Comparison of ENCODE assay signal across 8 cellular contexts in genomic region chr12:30989754-30990153, GRCh38.
DNase-seq lines count a peak whose midpoint lies in the region; ATAC-seq and TF ChIP-seq lines count a peak whose summit lies in the region.

No MANE protein-coding gene starts in this region.

- intact Hi-C loops in left ventricle myocardium superior (cut with micrococcal nuclease): loop anchor here (5.0 kb wide), 1 partner anchor 142 kb away; no protein-coding TSS in a partner anchor
- intact Hi-C loops in spleen (cut with DNase I; ENCODE audit: low total_unique reads): no loop called here

- no peaks in the 10 kb centered on the region for H3K9me3 ChIP-seq in spleen
- H3K9me3 ChIP-seq in gastroesophageal sphincter: no peaks in the 10 kb centered on the region

- no peak overlapping the region for H3K4me3 Mint-ChIP-seq in activated T-cell treated with anti-CD3 and anti-CD28 coated beads, Interleukin-2, amount 50 U/mL, for 72 hours
- no peak overlapping the region for H3K4me3 Mint-ChIP-seq in activated T-cell treated with anti-CD3 and anti-CD28 coated beads, Interleukin-2, amount 50 U/mL, for 24 hours

- 37 to 58% (median 47%) methylated on average over 3 to 6 of the region's 6 CpGs for WGBS in spleen, 5 donors
- WGBS in gastroesophageal sphincter (ENCODE audit: low coverage in 1 of 2), 2 donors: 78 to 80% methylated on average over 1 to 5 of the region's 6 CpGs

- H3K4me3 ChIP-seq in spleen: no peak overlapping the region
- no peak overlapping the region for H3K4me3 ChIP-seq in gastroesophageal sphincter

- H3K27me3 ChIP-seq in spleen (replicated peaks in 1 of 7) (no peaks in the 10 kb centered on the region), gastroesophageal sphincter (no peaks in the 10 kb centered on the region)

- H3K27me3 Mint-ChIP-seq in activated T-cell treated with anti-CD3 and anti-CD28 coated beads, Interleukin-2, amount 50 U/mL, for 72 hours (ENCODE audit: low read depth): no peaks in the 10 kb centered on the region
- H3K27me3 Mint-ChIP-seq in activated T-cell treated with anti-CD3 and anti-CD28 coated beads, Interleukin-2, amount 50 U/mL, for 24 hours: no peaks in the 10 kb centered on the region

- H3K27ac ChIP-seq in spleen: no peak overlapping the region
- no peak overlapping the region for H3K27ac ChIP-seq in gastroesophageal sphincter

- no peak for TF ChIP-seq EP300 in gastroesophageal sphincter (IDR thresholded peaks at IDR 0.05)

- H3K4me1 ChIP-seq in spleen: peaks cover 0 to 28% (median 7%) of the 10 kb centered on the region in 6 donors
- no peaks in the 10 kb centered on the region for H3K4me1 ChIP-seq in gastroesophageal sphincter

- no peaks in the 10 kb centered on the region for H3K36me3 ChIP-seq in spleen
- H3K36me3 ChIP-seq in gastroesophageal sphincter: no peaks in the 10 kb centered on the region

- H3K27ac Mint-ChIP-seq in activated T-cell treated with anti-CD3 and anti-CD28 coated beads, Interleukin-2, amount 50 U/mL, for 72 hours: no peak overlapping the region
- H3K27ac Mint-ChIP-seq in activated T-cell treated with anti-CD3 and anti-CD28 coated beads, Interleukin-2, amount 50 U/mL, for 24 hours: no peak overlapping the region

- no peaks in the 10 kb centered on the region for H3K4me1 Mint-ChIP-seq in activated T-cell treated with anti-CD3 and anti-CD28 coated beads, Interleukin-2, amount 50 U/mL, for 72 hours (ENCODE audit: low read depth)
- no peaks in the 10 kb centered on the region for H3K4me1 Mint-ChIP-seq in activated T-cell treated with anti-CD3 and anti-CD28 coated beads, Interleukin-2, amount 50 U/mL, for 24 hours (ENCODE audit: low read depth)

- no peaks in the 10 kb centered on the region for H3K9me3 Mint-ChIP-seq in activated T-cell treated with anti-CD3 and anti-CD28 coated beads, Interleukin-2, amount 50 U/mL, for 72 hours
- H3K9me3 Mint-ChIP-seq in activated T-cell treated with anti-CD3 and anti-CD28 coated beads, Interleukin-2, amount 50 U/mL, for 24 hours: no peaks in the 10 kb centered on the region

- no peak for TF ChIP-seq POLR2A in spleen (IDR thresholded peaks at IDR 0.05)
- no peak for TF ChIP-seq POLR2A in gastroesophageal sphincter (IDR thresholded peaks at IDR 0.05)

- peak; percentile 60 to 66 for ATAC-seq in activated T-cell treated with anti-CD3 and anti-CD28 coated beads, Interleukin-2, amount 50 U/mL, for 72 hours (replicated peaks in 1 of 2)
- ATAC-seq in left ventricle myocardium superior (peak; percentile 84), gastroesophageal sphincter (no peak)

- TF ChIP-seq CTCF in spleen (IDR thresholded peaks at IDR 0.05 in 8 of 11, conservative IDR thresholded peaks at IDR 0.05 in 3 of 11) (peak in 3 of 11 experiments; percentile 8 to 16 (median 9)), gastroesophageal sphincter (IDR thresholded peaks at IDR 0.05) (peak in 1 of 4 experiments; percentile 19)

- DNase-seq in activated T-cell treated with anti-CD3 and anti-CD28 coated beads, Interleukin-2, amount 50 U/mL, for 72 hours: peak; percentile 19
- no peak for DNase-seq in activated T-cell treated with anti-CD3 and anti-CD28 coated beads, Interleukin-2, amount 50 U/mL, for 24 hours
- DNase-seq in HUDEP-2 (lab: John Stamatoyannopoulos, UW; ENCODE audit: unreplicated experiment in 76 of 76) (peak in 67 of 76 experiments; percentile 6 to 84 (median 41)), SHP77 treated with DMSO at 0.1 percent for 48 hours (lab: John Stamatoyannopoulos, UW) (peak; percentile 98), left ventricle myocardium superior (peak; percentile 73), NCI-H1048 (lab: John Stamatoyannopoulos, UW) (no peak), spleen (no peak)

- H3K36me3 Mint-ChIP-seq in activated T-cell treated with anti-CD3 and anti-CD28 coated beads, Interleukin-2, amount 50 U/mL, for 72 hours (ENCODE audit: insufficient read depth in 2 of 2): no peaks in the 10 kb centered on the region
- no peaks in the 10 kb centered on the region for H3K36me3 Mint-ChIP-seq in activated T-cell treated with anti-CD3 and anti-CD28 coated beads, Interleukin-2, amount 50 U/mL, for 24 hours (ENCODE audit: low read depth)

Comparison
In these comparisons a context has a peak if more than half of its experiments do, and no peak if none do; other contexts are left out.
1. DNase-seq: peak in activated T-cell treated with anti-CD3 and anti-CD28 coated beads, Interleukin-2, amount 50 U/mL, for 72 hours (2 of 2), HUDEP-2 (67 of 76), SHP77 treated with DMSO at 0.1 percent for 48 hours (single experiment) and left ventricle myocardium superior (single experiment); none in activated T-cell treated with anti-CD3 and anti-CD28 coated beads, Interleukin-2, amount 50 U/mL, for 24 hours (single experiment), NCI-H1048 (single experiment) and spleen (single experiment).